In the genomic region with DNA sequence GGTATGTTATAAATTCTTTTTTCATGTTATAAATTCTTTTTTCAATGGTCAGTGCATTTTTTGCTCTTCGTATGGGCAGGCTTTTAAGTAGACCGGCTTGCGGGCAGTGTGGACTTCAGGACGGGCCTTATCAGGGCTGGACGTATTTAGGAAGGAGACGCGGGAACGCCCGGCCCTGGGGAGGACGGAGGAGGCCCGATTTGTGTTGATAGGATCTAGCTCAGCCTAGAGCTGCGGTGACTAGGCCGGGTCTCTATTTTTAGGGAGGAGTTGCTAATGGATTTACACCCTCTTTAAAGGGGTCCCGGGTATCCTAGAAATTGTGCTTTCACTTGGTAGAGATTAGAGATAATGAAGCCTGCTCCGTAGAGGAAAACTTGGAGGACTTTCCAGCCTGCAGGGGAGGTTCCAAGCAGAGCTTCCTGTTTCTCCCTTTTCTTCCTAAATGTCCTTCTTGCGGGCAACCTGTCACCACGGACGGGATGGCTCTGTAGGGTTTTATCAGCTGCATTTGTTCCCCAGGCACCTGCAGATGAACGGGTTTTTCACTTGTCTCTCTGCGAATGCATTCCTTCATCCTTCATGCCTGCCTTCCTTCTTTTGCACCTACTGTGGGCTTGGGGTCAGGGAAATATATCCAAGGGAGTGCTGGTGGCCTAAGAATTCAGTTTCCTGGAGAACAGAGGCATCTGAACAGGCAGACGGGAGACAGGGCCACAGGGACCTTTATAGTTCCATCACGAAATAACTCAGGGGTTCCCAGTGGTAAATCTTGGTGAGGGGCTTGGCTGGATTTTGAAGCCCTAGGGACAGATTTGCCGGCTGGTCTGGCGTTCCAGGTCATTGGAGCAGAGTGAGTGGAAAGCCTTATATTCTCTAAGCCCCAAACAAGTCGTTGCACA, we compare ENCODE assay signal across 7 cellular contexts. TPM values are rescaled to one million over a fixed set of nuclear protein-coding genes. Genes with fewer than 3 reads are reported as not detected.
DNase-seq lines count a peak whose midpoint lies in the region; ATAC-seq and TF ChIP-seq lines count a peak whose summit lies in the region.

No MANE protein-coding gene starts in this region.

- no peak for ATAC-seq in GM18520 (IDR thresholded peaks at IDR 0.05; ENCODE audit: unreplicated experiment)

- H3K9me3 Mint-ChIP-seq in HFFc6, result no peaks in the 10 kb centered on the region
- H3K9me3 Mint-ChIP-seq in activated T-helper 2 cell treated with anti-CD3 and anti-CD28 coated beads, Interferon-gamma antibody, Interleukin-2, Interleukin-4, amounts not matched to agents 10 μg/mL and 5 μg/mL and 100 μg/mL, durations not matched to agents 14 hours and 24 hours and 36 hours, result no peaks in the 10 kb centered on the region

- peak overlapping the region; percentile 99 for H3K4me3 Mint-ChIP-seq in HFFc6
- H3K4me3 Mint-ChIP-seq in activated T-helper 2 cell treated with anti-CD3 and anti-CD28 coated beads, Interferon-gamma antibody, Interleukin-2, Interleukin-4, amounts not matched to agents 10 μg/mL and 5 μg/mL and 100 μg/mL, durations not matched to agents 14 hours and 24 hours and 36 hours (ENCODE audit: low read depth), result peak overlapping the region; percentile 95

- H3K36me3 Mint-ChIP-seq in HFFc6 (ENCODE audit: low read depth), result peaks cover 44% of the 10 kb centered on the region
- H3K36me3 Mint-ChIP-seq in activated T-helper 2 cell treated with anti-CD3 and anti-CD28 coated beads, Interferon-gamma antibody, Interleukin-2, Interleukin-4, amounts not matched to agents 10 μg/mL and 5 μg/mL and 100 μg/mL, durations not matched to agents 14 hours and 24 hours and 36 hours (ENCODE audit: low read depth), result peaks cover 58% of the 10 kb centered on the region

- DNase-seq in HFFc6 (no peak), right atrium auricular region (ENCODE audit: low spot score) (peak; percentile 78), HUDEP-2 (lab: John Stamatoyannopoulos, UW; ENCODE audit: unreplicated experiment in 76 of 76) (no peak), OCI-M2 (lab: John Stamatoyannopoulos, UW; ENCODE audit: unreplicated experiment) (no peak)
- no peak for DNase-seq in activated T-helper 2 cell treated with anti-CD3 and anti-CD28 coated beads, Interferon-gamma antibody, Interleukin-2, Interleukin-4, amounts not matched to agents 10 μg/mL and 5 μg/mL and 100 μg/mL, durations not matched to agents 14 hours and 24 hours and 36 hours (ENCODE audit: low spot score)

- H3K36me3 ChIP-seq in right atrium auricular region (no peaks in the 10 kb centered on the region), skeletal muscle tissue (ENCODE audit: control insufficient read depth in 3 of 3, insufficient read depth in 3 of 3, low read length in 3 of 3) (peaks cover 0 to 6% (median 2%) of the 10 kb centered on the region in 3 donors)

- peaks cover 51% of the 10 kb centered on the region for H3K4me1 Mint-ChIP-seq in HFFc6 (ENCODE audit: low read depth)
- peaks cover 39% of the 10 kb centered on the region for H3K4me1 Mint-ChIP-seq in activated T-helper 2 cell treated with anti-CD3 and anti-CD28 coated beads, Interferon-gamma antibody, Interleukin-2, Interleukin-4, amounts not matched to agents 10 μg/mL and 5 μg/mL and 100 μg/mL, durations not matched to agents 14 hours and 24 hours and 36 hours (ENCODE audit: low read depth)

- H3K9ac ChIP-seq in skeletal muscle tissue (ENCODE audit: low read depth in 1 of 3, low read length in 3 of 3), result peak overlapping the region; percentile 91 to 95 (median 94)

- H3K27ac Mint-ChIP-seq in HFFc6, result peak overlapping the region; percentile 97
- peak overlapping the region; percentile 95 for H3K27ac Mint-ChIP-seq in activated T-helper 2 cell treated with anti-CD3 and anti-CD28 coated beads, Interferon-gamma antibody, Interleukin-2, Interleukin-4, amounts not matched to agents 10 μg/mL and 5 μg/mL and 100 μg/mL, durations not matched to agents 14 hours and 24 hours and 36 hours

- peak overlapping the region; percentile 88 for H3K27ac ChIP-seq in right atrium auricular region
- peak overlapping the region; percentile 85 for H3K27ac ChIP-seq in skeletal muscle tissue (ENCODE audit: low read depth, low read length)

- peak overlapping the region; percentile 74 to 85 for H3K4me3 ChIP-seq in right atrium auricular region
- peak overlapping the region; percentile 85 to 88 (median 86) for H3K4me3 ChIP-seq in skeletal muscle tissue (ENCODE audit: low read length in 3 of 3)

- TF ChIP-seq CTCF in HFFc6 (IDR thresholded peaks at IDR 0.05) (no peak), right atrium auricular region (IDR thresholded peaks at IDR 0.05) (no peak)

- intact Hi-C loops in activated T-helper 2 cell treated with anti-CD3 and anti-CD28 coated beads, Interferon-gamma antibody, Interleukin-2, Interleukin-4, amounts not matched to agents 10 μg/mL and 5 μg/mL and 100 μg/mL, durations not matched to agents 14 hours and 24 hours and 36 hours (cut with micrococcal nuclease), result loop anchor here (5.0 to 10.0 kb wide), 2 partner anchors 65 to 1038 kb away; no protein-coding TSS in a partner anchor

- peaks cover 8% of the 10 kb centered on the region for H3K27me3 Mint-ChIP-seq in HFFc6 (ENCODE audit: insufficient read depth)
- peaks cover 1% of the 10 kb centered on the region for H3K27me3 Mint-ChIP-seq in activated T-helper 2 cell treated with anti-CD3 and anti-CD28 coated beads, Interferon-gamma antibody, Interleukin-2, Interleukin-4, amounts not matched to agents 10 μg/mL and 5 μg/mL and 100 μg/mL, durations not matched to agents 14 hours and 24 hours and 36 hours (ENCODE audit: low read depth)

- no peaks in the 10 kb centered on the region for H3K9me3 ChIP-seq in right atrium auricular region
- H3K9me3 ChIP-seq in skeletal muscle tissue (ENCODE audit: control insufficient read depth in 3 of 3, low read length in 3 of 3), result no peaks in the 10 kb centered on the region

- peaks cover 0 to 57% of the 10 kb centered on the region in 2 donors for H3K4me1 ChIP-seq in right atrium auricular region
- H3K4me1 ChIP-seq in skeletal muscle tissue (ENCODE audit: control insufficient read depth in 3 of 3, insufficient read depth in 3 of 3, low read length in 3 of 3), result peaks cover 43 to 54% (median 50%) of the 10 kb centered on the region in 3 donors

- H3K27me3 ChIP-seq in right atrium auricular region, result no peaks in the 10 kb centered on the region
- H3K27me3 ChIP-seq in skeletal muscle tissue (ENCODE audit: control insufficient read depth in 3 of 3, insufficient read depth in 3 of 3, low read length in 3 of 3), result no peaks in the 10 kb centered on the region

RNA-seq across cellular contexts. Expression of a gene that starts 1.4 kb away (rescaled TPM):
- 100 to 1,000 TPM; 526 to 610 (median 584) TPM for total RNA-seq in HFFc6 (2021; fragmentation: NEBNext Ultra II Directional; extraction: Animal tissue kit (Norgen Biotek cat#: 25700))
- 280 and 290 TPM in 2 replicates for total RNA-seq in activated T-helper 2 cell treated with anti-CD3 and anti-CD28 coated beads, Interferon-gamma antibody, Interleukin-2, Interleukin-4, amounts not matched to agents 10 μg/mL and 5 μg/mL and 100 μg/mL, durations not matched to agents 14 hours and 24 hours and 36 hours
- total RNA-seq in right atrium auricular region, result 100 to 1,000 TPM; 234 to 282 TPM
- 122 TPM for total RNA-seq in skeletal muscle tissue

RNA-seq across cellular contexts. Expression of a gene that starts 59.4 kb away (rescaled TPM):
- under 1 TPM in 5 of 6 experiments, not detected in 1; 0.07 to 0.48 (median 0.31) TPM for total RNA-seq in HFFc6 (2021; fragmentation: NEBNext Ultra II Directional; extraction: Animal tissue kit (Norgen Biotek cat#: 25700))
- total RNA-seq in activated T-helper 2 cell treated with anti-CD3 and anti-CD28 coated beads, Interferon-gamma antibody, Interleukin-2, Interleukin-4, amounts not matched to agents 10 μg/mL and 5 μg/mL and 100 μg/mL, durations not matched to agents 14 hours and 24 hours and 36 hours, result not detected in 2 replicates
- total RNA-seq in right atrium auricular region, result 1 to 10 TPM in 1 of 2 donors, under 1 TPM in 1; 0.51 to 1.3 TPM
- total RNA-seq in skeletal muscle tissue, result 3.1 TPM
